In genomic region chr3:134378384-134378783, GRCh38 we compare ENCODE assay signal across 9 cellular contexts. TPM values are rescaled to one million over a fixed set of nuclear protein-coding genes. Genes with fewer than 3 reads are reported as not detected.
DNase-seq lines count a peak whose midpoint lies in the region; ATAC-seq and TF ChIP-seq lines count a peak whose summit lies in the region.
"Had no signal": no experiment of that assay in that cellular context is flagged by ENCODE, and none has a peak within 500 bp of the region (broad histone marks: within the 10 kb centered on the region; RNA-seq: fewer than 3 reads in every experiment).

No MANE protein-coding gene starts in this region.

- peak overlapping the region in 10 of 59 donors; percentile 7 to 100 (median 29) for H3K27ac ChIP-seq in dorsolateral prefrontal cortex
- H3K27ac ChIP-seq: breast epithelium had no signal

- H3K27me3 ChIP-seq in dorsolateral prefrontal cortex, result no peaks in the 10 kb centered on the region
- H3K27me3 ChIP-seq: breast epithelium had no signal

- H3K4me3 ChIP-seq in dorsolateral prefrontal cortex, result no peak overlapping the region
- H3K4me3 ChIP-seq: breast epithelium had no signal

- TF ChIP-seq CTCF in dorsolateral prefrontal cortex (IDR thresholded peaks at IDR 0.05 in 54 of 56, conservative IDR thresholded peaks at IDR 0.05 in 2 of 56; ENCODE audit: low read depth in 1 of 56, partially characterized antibody in 56 of 56), result peak in 55 of 56 donors; percentile 24 to 80 (median 57)

- H3K27me3 Mint-ChIP-seq in naive thymus-derived CD8-positive, alpha-beta T cell, result peaks cover 18 to 46% (median 29%) of the 10 kb centered on the region in 5 donors
- peaks cover 51% of the 10 kb centered on the region for H3K27me3 Mint-ChIP-seq in T-helper 2 cell treated with Interferon-gamma antibody and Interleukin-4, amounts not matched to agents 5 μg/mL and 100 μg/mL, for 36 hours (ENCODE audit: low read depth)

- no peaks in the 10 kb centered on the region for H3K9me3 Mint-ChIP-seq in naive thymus-derived CD8-positive, alpha-beta T cell
- H3K9me3 Mint-ChIP-seq in T-helper 2 cell treated with Interferon-gamma antibody and Interleukin-4, amounts not matched to agents 5 μg/mL and 100 μg/mL, for 36 hours, result no peaks in the 10 kb centered on the region

- H3K4me3 Mint-ChIP-seq in naive thymus-derived CD8-positive, alpha-beta T cell, result no peak overlapping the region
- H3K4me3 Mint-ChIP-seq in T-helper 2 cell treated with Interferon-gamma antibody and Interleukin-4, amounts not matched to agents 5 μg/mL and 100 μg/mL, for 36 hours, result no peak overlapping the region

- H3K27ac Mint-ChIP-seq in naive thymus-derived CD8-positive, alpha-beta T cell, result no peak overlapping the region
- no peak overlapping the region for H3K27ac Mint-ChIP-seq in T-helper 2 cell treated with Interferon-gamma antibody and Interleukin-4, amounts not matched to agents 5 μg/mL and 100 μg/mL, for 36 hours

- intact Hi-C loops in dorsolateral prefrontal cortex (cut with DNase I), result loop anchor here (1.0 to 5.0 kb wide), 6 partner anchors 69 to 166 kb away; partner anchors contain the start of gene RYK (in 1 of the 2)

- peaks cover 7 to 15% (median 10%) of the 10 kb centered on the region in 4 donors for H3K4me1 Mint-ChIP-seq in naive thymus-derived CD8-positive, alpha-beta T cell
- peaks cover 7% of the 10 kb centered on the region for H3K4me1 Mint-ChIP-seq in T-helper 2 cell treated with Interferon-gamma antibody and Interleukin-4, amounts not matched to agents 5 μg/mL and 100 μg/mL, for 36 hours (ENCODE audit: low read depth)

- ATAC-seq in naive thymus-derived CD8-positive, alpha-beta T cell, result peak; percentile 49 to 52

- H3K36me3 Mint-ChIP-seq in naive thymus-derived CD8-positive, alpha-beta T cell, result peaks cover 0 to 3% (median 0%) of the 10 kb centered on the region in 3 donors
- no peaks in the 10 kb centered on the region for H3K36me3 Mint-ChIP-seq in T-helper 2 cell treated with Interferon-gamma antibody and Interleukin-4, amounts not matched to agents 5 μg/mL and 100 μg/mL, for 36 hours (ENCODE audit: low read depth)

- DNase-seq in GDM1 (lab: John Stamatoyannopoulos, UW) (peak; percentile 13), NAMALWA (ENCODE audit: low spot score) (peak; percentile 28), dorsolateral prefrontal cortex (peak in 2 of 10 donors; percentile 48 to 74), MV-4-11 (lab: John Stamatoyannopoulos, UW) (no peak), NCI-H2196 (lab: John Stamatoyannopoulos, UW; ENCODE audit: unreplicated experiment) (no peak), A172 (ENCODE audit: low spot score) (no peak)
- peak in 5 of 10 donors; percentile 11 to 36 (median 29) for DNase-seq in naive thymus-derived CD8-positive, alpha-beta T cell
- DNase-seq in T-helper 2 cell treated with Interferon-gamma antibody and Interleukin-4, amounts not matched to agents 5 μg/mL and 100 μg/mL, for 36 hours (ENCODE audit: low spot score), result no peak

- POLR2A ChIA-PET in naive thymus-derived CD8-positive, alpha-beta T cell (lab: Charles Lee), result no interaction called here

RNA-seq across cellular contexts. Expression of gene AMOTL2, which starts 4.1 kb away (rescaled TPM):
- 100 to 1,000 TPM in 24 of 120 experiments, 10 to 100 TPM in 96; 43.1 to 220 (median 75.3) TPM for total RNA-seq in dorsolateral prefrontal cortex
- total RNA-seq in naive thymus-derived CD8-positive, alpha-beta T cell, result not detected
- not detected for polyA plus RNA-seq in naive thymus-derived CD8-positive, alpha-beta T cell
- 168 and 182 TPM in 2 replicates for total RNA-seq in A172 (2014; rRNA removed; shearing (Covaris generic))

Comparison
In these comparisons a context has a peak if more than half of its experiments do, and no peak if none do; other contexts are left out.
1. DNase-seq: peak in GDM1 (single experiment) and NAMALWA (single experiment); none in MV-4-11 (single experiment), NCI-H2196 (single experiment), A172 (single experiment) and T-helper 2 cell treated with Interferon-gamma antibody and Interleukin-4, amounts not matched to agents 5 μg/mL and 100 μg/mL, for 36 hours (single experiment).
2. RNA of gene AMOTL2, which starts 4.1 kb away (total RNA-seq): 168 to 182 TPM in A172 and 43.1 to 220 TPM in dorsolateral prefrontal cortex; not detected in naive thymus-derived CD8-positive, alpha-beta T cell; every median in the first group is over 10 times any median in the second.